Comparison of ENCODE assay signal across 37 cellular contexts in the genomic region with DNA sequence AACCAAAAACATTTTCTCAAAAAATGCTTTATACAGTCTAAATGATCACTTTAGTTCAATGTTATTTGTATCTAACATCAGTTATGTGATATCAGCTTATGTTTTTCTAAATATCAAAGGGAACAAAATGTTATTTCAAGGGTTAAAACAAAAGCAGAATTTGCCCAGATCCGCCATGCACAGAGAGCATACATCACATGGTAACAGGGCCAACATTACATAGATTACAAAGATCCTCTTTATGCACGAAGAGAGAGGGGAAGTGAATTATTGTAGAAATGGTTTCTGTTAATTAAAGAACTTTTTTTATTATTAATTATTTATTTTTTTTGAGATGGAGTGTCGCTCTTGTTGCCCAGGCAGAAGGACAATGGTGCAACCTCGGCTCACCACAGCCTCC.
"Had no signal": no experiment of that assay in that cellular context is flagged by ENCODE, and none has a peak within 500 bp of the region (broad histone marks: within the 10 kb centered on the region; RNA-seq: fewer than 3 reads in every experiment).

No MANE protein-coding gene starts in this region.

- H3K9me3 Mint-ChIP-seq: activated B cell treated with CpG ODN at 0.5 μM for 24 hours; activated CD4-positive, alpha-beta memory T cell treated with anti-CD3 and anti-CD28 coated beads for 36 hours; activated CD4-positive, alpha-beta T cell treated with anti-CD3 and anti-CD28 coated beads, Interleukin-2, amount 10 ng/mL, durations not matched to agents 24 days and 14 days; activated CD8-positive, alpha-beta T cell treated with anti-CD3 and anti-CD28 coated beads for 36 hours; activated naive CD4-positive, alpha-beta T cell treated with anti-CD3 and anti-CD28 coated beads, Interleukin-2, amount 10 ng/mL, durations not matched to agents 7 days and 5 days; activated naive CD4-positive, alpha-beta T cell treated with anti-CD3 and anti-CD28 coated beads, Interleukin-2, amount 50 U/mL, for 24 hours; activated naive CD8-positive, alpha-beta T cell treated with anti-CD3 and anti-CD28 coated beads, Interleukin-2, amount 10 ng/mL, durations not matched to agents 7 days and 5 days; activated naive CD8-positive, alpha-beta T cell treated with anti-CD3 and anti-CD28 coated beads, Interleukin-2, amount 50 U/mL, for 24 hours; activated T-helper 1 cell treated with anti-CD3 and anti-CD28 coated beads, Interleukin-12 subunit alpha, Interleukin-12 subunit beta, Interleukin-2, Interleukin-4 antibody, amounts not matched to agents 30 ng/mL and 10 ng/mL and 1 ng/mL, durations not matched to agents 14 hours and 24 hours and 36 hours; T-helper 1 cell treated with Interleukin-12 subunit alpha and Interleukin-12 subunit beta and Interleukin-4 antibody, amounts not matched to agents 30 μg/mL and 1 μg/mL, for 36 hours; T-helper 2 cell treated with Interferon-gamma antibody and Interleukin-4, amounts not matched to agents 5 μg/mL and 100 μg/mL, for 36 hours had no signal

- H3K4me1 ChIP-seq: ascending aorta had no signal

- H3K4me3 Mint-ChIP-seq: activated B cell treated with CpG ODN at 0.5 μM for 24 hours; activated CD4-positive, alpha-beta memory T cell treated with anti-CD3 and anti-CD28 coated beads for 36 hours; activated CD4-positive, alpha-beta T cell treated with anti-CD3 and anti-CD28 coated beads, Interleukin-2, amount 10 ng/mL, durations not matched to agents 24 days and 14 days; activated CD8-positive, alpha-beta T cell treated with anti-CD3 and anti-CD28 coated beads for 36 hours; activated naive CD4-positive, alpha-beta T cell treated with anti-CD3 and anti-CD28 coated beads, Interleukin-2, amount 10 ng/mL, durations not matched to agents 7 days and 5 days; activated naive CD4-positive, alpha-beta T cell treated with anti-CD3 and anti-CD28 coated beads, Interleukin-2, amount 50 U/mL, for 24 hours; activated naive CD8-positive, alpha-beta T cell; activated naive CD8-positive, alpha-beta T cell treated with anti-CD3 and anti-CD28 coated beads, Interleukin-2, amount 10 ng/mL, durations not matched to agents 7 days and 5 days; activated naive CD8-positive, alpha-beta T cell treated with anti-CD3 and anti-CD28 coated beads, Interleukin-2, amount 50 U/mL, for 24 hours; activated T-cell treated with anti-CD3 and anti-CD28 coated beads, Interleukin-2, amount 50 U/mL, for 4 hours; activated T-cell treated with anti-CD3 and anti-CD28 coated beads, Interleukin-2, amount 50 U/mL, for 72 hours; activated T-helper 1 cell treated with anti-CD3 and anti-CD28 coated beads, Interleukin-12 subunit alpha, Interleukin-12 subunit beta, Interleukin-2, Interleukin-4 antibody, amounts not matched to agents 30 ng/mL and 10 ng/mL and 1 ng/mL, durations not matched to agents 14 hours and 24 hours and 36 hours; activated T-helper 17 cell treated with anti-CD3 and anti-CD28 coated beads, Interleukin-2, amount 50 U/mL, for 72 hours; brain; central memory CD8-positive, alpha-beta T cell; T-helper 1 cell treated with Interleukin-12 subunit alpha and Interleukin-12 subunit beta and Interleukin-4 antibody, amounts not matched to agents 30 μg/mL and 1 μg/mL, for 36 hours; T-helper 2 cell treated with Interferon-gamma antibody and Interleukin-4, amounts not matched to agents 5 μg/mL and 100 μg/mL, for 36 hours had no signal

- H3K27ac Mint-ChIP-seq: activated B cell treated with CpG ODN at 0.5 μM for 24 hours; activated CD4-positive, alpha-beta memory T cell treated with anti-CD3 and anti-CD28 coated beads for 36 hours; activated CD4-positive, alpha-beta T cell treated with anti-CD3 and anti-CD28 coated beads, Interleukin-2, amount 10 ng/mL, durations not matched to agents 24 days and 14 days; activated CD8-positive, alpha-beta T cell treated with anti-CD3 and anti-CD28 coated beads for 36 hours; activated naive CD4-positive, alpha-beta T cell treated with anti-CD3 and anti-CD28 coated beads, Interleukin-2, amount 10 ng/mL, durations not matched to agents 7 days and 5 days; activated naive CD4-positive, alpha-beta T cell treated with anti-CD3 and anti-CD28 coated beads, Interleukin-2, amount 50 U/mL, for 24 hours; activated naive CD8-positive, alpha-beta T cell; activated naive CD8-positive, alpha-beta T cell treated with anti-CD3 and anti-CD28 coated beads, Interleukin-2, amount 10 ng/mL, durations not matched to agents 7 days and 5 days; activated naive CD8-positive, alpha-beta T cell treated with anti-CD3 and anti-CD28 coated beads, Interleukin-2, amount 50 U/mL, for 24 hours; activated T-cell treated with anti-CD3 and anti-CD28 coated beads, Interleukin-2, amount 50 U/mL, for 72 hours; activated T-helper 1 cell treated with anti-CD3 and anti-CD28 coated beads, Interleukin-12 subunit alpha, Interleukin-12 subunit beta, Interleukin-2, Interleukin-4 antibody, amounts not matched to agents 30 ng/mL and 10 ng/mL and 1 ng/mL, durations not matched to agents 14 hours and 24 hours and 36 hours; activated T-helper 17 cell treated with anti-CD3 and anti-CD28 coated beads, Interleukin-2, amount 50 U/mL, for 72 hours; brain; T-helper 1 cell treated with Interleukin-12 subunit alpha and Interleukin-12 subunit beta and Interleukin-4 antibody, amounts not matched to agents 30 μg/mL and 1 μg/mL, for 36 hours; T-helper 2 cell treated with Interferon-gamma antibody and Interleukin-4, amounts not matched to agents 5 μg/mL and 100 μg/mL, for 36 hours had no signal

- H3K36me3 Mint-ChIP-seq: activated CD4-positive, alpha-beta memory T cell treated with anti-CD3 and anti-CD28 coated beads for 36 hours; activated naive CD4-positive, alpha-beta T cell treated with anti-CD3 and anti-CD28 coated beads, Interleukin-2, amount 10 ng/mL, durations not matched to agents 7 days and 5 days; activated naive CD4-positive, alpha-beta T cell treated with anti-CD3 and anti-CD28 coated beads, Interleukin-2, amount 50 U/mL, for 24 hours; activated naive CD8-positive, alpha-beta T cell; activated naive CD8-positive, alpha-beta T cell treated with anti-CD3 and anti-CD28 coated beads, Interleukin-2, amount 10 ng/mL, durations not matched to agents 7 days and 5 days; brain had no signal

- H3K4me3 ChIP-seq: ascending aorta, cardiac muscle cell had no signal

- H3K9me3 ChIP-seq: ascending aorta had no signal

- ATAC-seq: activated CD8-positive, alpha-beta T cell treated with anti-CD3 and anti-CD28 coated beads for 36 hours; activated naive CD8-positive, alpha-beta T cell treated with anti-CD3 and anti-CD28 coated beads, Interleukin-2, amount 50 U/mL, for 24 hours; activated T-cell treated with anti-CD3 and anti-CD28 coated beads, Interleukin-2, amount 50 U/mL, for 4 hours; activated T-cell treated with anti-CD3 and anti-CD28 coated beads, Interleukin-2, amount 50 U/mL, for 72 hours; activated T-helper 17 cell treated with anti-CD3 and anti-CD28 coated beads, Interleukin-2, amount 50 U/mL, for 72 hours had no signal

- H3K36me3 ChIP-seq: ascending aorta, cardiac muscle cell had no signal

- H3K27me3 ChIP-seq: ascending aorta, cardiac muscle cell had no signal

- H3K4me1 Mint-ChIP-seq: activated B cell treated with CpG ODN at 0.5 μM for 24 hours; activated CD4-positive, alpha-beta T cell treated with anti-CD3 and anti-CD28 coated beads, Interleukin-2, amount 10 ng/mL, durations not matched to agents 24 days and 14 days; activated naive CD4-positive, alpha-beta T cell treated with anti-CD3 and anti-CD28 coated beads, Interleukin-2, amount 10 ng/mL, durations not matched to agents 7 days and 5 days; activated naive CD4-positive, alpha-beta T cell treated with anti-CD3 and anti-CD28 coated beads, Interleukin-2, amount 50 U/mL, for 24 hours; activated naive CD8-positive, alpha-beta T cell treated with anti-CD3 and anti-CD28 coated beads, Interleukin-2, amount 10 ng/mL, durations not matched to agents 7 days and 5 days; activated naive CD8-positive, alpha-beta T cell treated with anti-CD3 and anti-CD28 coated beads, Interleukin-2, amount 50 U/mL, for 24 hours; activated T-helper 17 cell treated with anti-CD3 and anti-CD28 coated beads, Interleukin-2, amount 50 U/mL, for 72 hours; brain; central memory CD8-positive, alpha-beta T cell had no signal

- H3K27ac ChIP-seq: ascending aorta, cardiac muscle cell, VCaP had no signal

- H3K27me3 Mint-ChIP-seq: activated B cell treated with CpG ODN at 0.5 μM for 24 hours; activated CD4-positive, alpha-beta memory T cell treated with anti-CD3 and anti-CD28 coated beads for 36 hours; activated CD4-positive, alpha-beta T cell treated with anti-CD3 and anti-CD28 coated beads, Interleukin-2, amount 10 ng/mL, durations not matched to agents 24 days and 14 days; activated CD8-positive, alpha-beta T cell treated with anti-CD3 and anti-CD28 coated beads for 36 hours; activated naive CD4-positive, alpha-beta T cell treated with anti-CD3 and anti-CD28 coated beads, Interleukin-2, amount 10 ng/mL, durations not matched to agents 7 days and 5 days; activated naive CD8-positive, alpha-beta T cell; activated naive CD8-positive, alpha-beta T cell treated with anti-CD3 and anti-CD28 coated beads, Interleukin-2, amount 10 ng/mL, durations not matched to agents 7 days and 5 days; activated naive CD8-positive, alpha-beta T cell treated with anti-CD3 and anti-CD28 coated beads, Interleukin-2, amount 50 U/mL, for 24 hours; brain; central memory CD8-positive, alpha-beta T cell had no signal

- DNase-seq: activated B cell treated with CpG ODN at 0.5 μM for 24 hours; activated CD4-positive, alpha-beta memory T cell treated with anti-CD3 and anti-CD28 coated beads for 36 hours; activated CD4-positive, alpha-beta T cell treated with anti-CD3 and anti-CD28 coated beads for 4 hours; activated CD4-positive, alpha-beta T cell treated with anti-CD3 and anti-CD28 coated beads, Interleukin-2, amount 10 ng/mL, durations not matched to agents 24 days and 14 days; activated CD4-positive, alpha-beta T cell treated with anti-CD3 and anti-CD28 coated beads, Interleukin-2, amount 50 U/mL, for 1 hour; activated CD4-positive, alpha-beta T cell treated with anti-CD3 and anti-CD28 coated beads, Interleukin-2, amount 50 U/mL, for 4 hours; activated CD4-positive, CD25-positive, alpha-beta regulatory T cell treated with anti-CD3 and anti-CD28 coated beads, Interleukin-2, amount 50 U/mL, for 72 hours; activated CD8-positive, alpha-beta memory T cell treated with anti-CD3 and anti-CD28 coated beads, Interleukin-2, amount 50 U/mL, for 4 hours; activated CD8-positive, alpha-beta T cell treated with anti-CD3 and anti-CD28 coated beads for 36 hours; activated effector memory CD4-positive, alpha-beta T cell treated with anti-CD3 and anti-CD28 coated beads, Interleukin-2, amount 50 U/mL, for 16 hours; activated gamma-delta T cell treated with Interleukin-2 at 50 U/mL for 16 hours; activated naive CD4-positive, alpha-beta T cell; activated naive CD4-positive, alpha-beta T cell treated with anti-CD3 and anti-CD28 coated beads, Interleukin-2, amount 10 ng/mL, durations not matched to agents 7 days and 5 days; activated naive CD8-positive, alpha-beta T cell treated with anti-CD3 and anti-CD28 coated beads, Interleukin-2, amount 10 ng/mL, durations not matched to agents 7 days and 5 days; activated naive CD8-positive, alpha-beta T cell treated with anti-CD3 and anti-CD28 coated beads, Interleukin-2, amount 50 U/mL, for 24 hours; activated T-cell treated with anti-CD3 and anti-CD28 coated beads for 4 hours; activated T-cell treated with anti-CD3 and anti-CD28 coated beads, Interleukin-2, amount 50 U/mL, for 1 hour; activated T-cell treated with anti-CD3 and anti-CD28 coated beads, Interleukin-2, amount 50 U/mL, for 4 hours; activated T-cell treated with anti-CD3 and anti-CD28 coated beads, Interleukin-2, amount 50 U/mL, for 72 hours; amygdala; anterior cingulate cortex; caudate nucleus; cerebellar nuclear complex; T-helper 1 cell; T-helper 2 cell; T-helper 9 cell had no signal
